31 cellular contexts compared by ENCODE assay signal in the genomic region with DNA sequence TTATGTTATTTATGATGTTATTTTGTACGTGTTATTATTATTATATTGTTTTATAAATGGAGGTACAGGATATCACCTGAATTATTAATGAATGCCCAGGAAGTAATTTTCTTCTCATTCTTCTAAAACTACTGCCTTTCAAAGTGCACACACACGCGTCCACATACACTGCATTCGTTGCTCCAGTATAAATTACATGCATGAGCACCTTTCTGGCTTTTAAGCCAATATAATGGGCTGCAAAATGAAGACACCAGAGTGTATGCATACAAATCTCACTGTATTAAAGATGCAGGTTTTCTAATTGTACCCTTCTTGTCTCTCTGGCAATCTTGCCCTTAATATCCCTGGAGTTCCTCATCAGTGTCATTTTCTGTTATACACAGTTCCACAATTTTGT. TPM values are rescaled to one million over a fixed set of nuclear protein-coding genes. Genes with fewer than 3 reads are reported as not detected.
"Had no signal": no experiment of that assay in that cellular context is flagged by ENCODE, and none has a peak within 500 bp of the region (broad histone marks: within the 10 kb centered on the region; RNA-seq: fewer than 3 reads in every experiment).

No MANE protein-coding gene starts in this region.

- H3K27me3 ChIP-seq: cardiac muscle cell had no signal

- DNase-seq: activated CD4-positive, alpha-beta T cell treated with anti-CD3 and anti-CD28 coated beads, Interleukin-2, amount 10 ng/mL, durations not matched to agents 24 days and 14 days; activated CD4-positive, alpha-beta T cell treated with anti-CD3 and anti-CD28 coated beads, Interleukin-2, amount 50 U/mL, for 4 hours; activated CD8-positive, alpha-beta T cell treated with anti-CD3 and anti-CD28 coated beads for 36 hours; activated effector memory CD4-positive, alpha-beta T cell treated with anti-CD3 and anti-CD28 coated beads, Interleukin-2, amount 50 U/mL, for 16 hours; activated naive CD4-positive, alpha-beta T cell; activated naive CD4-positive, alpha-beta T cell treated with anti-CD3 and anti-CD28 coated beads, Interleukin-2, amount 50 U/mL, for 16 hours; activated naive CD8-positive, alpha-beta T cell treated with anti-CD3 and anti-CD28 coated beads for 36 hours; activated T-cell treated with anti-CD3 and anti-CD28 coated beads, Interleukin-2, amount 50 U/mL, for 1 hour; activated T-cell treated with anti-CD3 and anti-CD28 coated beads, Interleukin-2, amount 50 U/mL, for 72 hours; amniotic stem cell; aorta; Karpas-422; KBM-7; MG63; MV-4-11; NCI-H1092; NCI-H1436 treated with DMSO at 0.1 percent for 48 hours; NCI-H1694 treated with DMSO at 0.1 percent for 48 hours; NCI-H2029; NCI-H345; NCI-H524 treated with DMSO at 0.1 percent for 48 hours; PC-9; Right ventricle myocardium superior had no signal

- H3K4me3 Mint-ChIP-seq: activated CD4-positive, alpha-beta T cell treated with anti-CD3 and anti-CD28 coated beads, Interleukin-2, amount 10 ng/mL, durations not matched to agents 24 days and 14 days; activated CD8-positive, alpha-beta T cell treated with anti-CD3 and anti-CD28 coated beads for 36 hours; activated naive CD8-positive, alpha-beta T cell treated with anti-CD3 and anti-CD28 coated beads for 36 hours; activated T-cell treated with anti-CD3 and anti-CD28 coated beads, Interleukin-2, amount 50 U/mL, for 72 hours; activated T-helper 17 cell treated with anti-CD3 and anti-CD28 coated beads, Interleukin-2, amount 50 U/mL, for 72 hours; central memory CD8-positive, alpha-beta T cell; T-helper 1 cell treated with Interleukin-12 subunit alpha and Interleukin-12 subunit beta and Interleukin-4 antibody, amounts not matched to agents 30 μg/mL and 1 μg/mL, for 36 hours; T-helper 2 cell treated with Interferon-gamma antibody and Interleukin-4, amounts not matched to agents 5 μg/mL and 100 μg/mL, for 36 hours had no signal

- H3K9me3 Mint-ChIP-seq: activated CD4-positive, alpha-beta T cell treated with anti-CD3 and anti-CD28 coated beads, Interleukin-2, amount 10 ng/mL, durations not matched to agents 24 days and 14 days; activated CD8-positive, alpha-beta T cell treated with anti-CD3 and anti-CD28 coated beads for 36 hours; activated T-helper 17 cell treated with anti-CD3 and anti-CD28 coated beads, Interleukin-2, amount 50 U/mL, for 72 hours; central memory CD8-positive, alpha-beta T cell; T-helper 1 cell treated with Interleukin-12 subunit alpha and Interleukin-12 subunit beta and Interleukin-4 antibody, amounts not matched to agents 30 μg/mL and 1 μg/mL, for 36 hours; T-helper 2 cell treated with Interferon-gamma antibody and Interleukin-4, amounts not matched to agents 5 μg/mL and 100 μg/mL, for 36 hours had no signal

- H3K9me3 ChIP-seq: MG63 had no signal

- H3K36me3 ChIP-seq: cardiac muscle cell, MG63 had no signal

- H3K36me3 Mint-ChIP-seq: activated naive CD8-positive, alpha-beta T cell treated with anti-CD3 and anti-CD28 coated beads for 36 hours had no signal

- H3K27ac ChIP-seq: cardiac muscle cell, PC-9 had no signal

- H3K4me3 ChIP-seq: cardiac muscle cell, MG63, PC-9 had no signal

- H3K27ac Mint-ChIP-seq: activated CD4-positive, alpha-beta T cell treated with anti-CD3 and anti-CD28 coated beads, Interleukin-2, amount 10 ng/mL, durations not matched to agents 24 days and 14 days; activated CD8-positive, alpha-beta T cell treated with anti-CD3 and anti-CD28 coated beads for 36 hours; activated naive CD8-positive, alpha-beta T cell treated with anti-CD3 and anti-CD28 coated beads for 36 hours; activated T-cell treated with anti-CD3 and anti-CD28 coated beads, Interleukin-2, amount 50 U/mL, for 72 hours; activated T-helper 17 cell treated with anti-CD3 and anti-CD28 coated beads, Interleukin-2, amount 50 U/mL, for 72 hours; T-helper 1 cell treated with Interleukin-12 subunit alpha and Interleukin-12 subunit beta and Interleukin-4 antibody, amounts not matched to agents 30 μg/mL and 1 μg/mL, for 36 hours; T-helper 2 cell treated with Interferon-gamma antibody and Interleukin-4, amounts not matched to agents 5 μg/mL and 100 μg/mL, for 36 hours had no signal

- H3K4me1 Mint-ChIP-seq: activated CD4-positive, alpha-beta T cell treated with anti-CD3 and anti-CD28 coated beads, Interleukin-2, amount 10 ng/mL, durations not matched to agents 24 days and 14 days; activated naive CD8-positive, alpha-beta T cell treated with anti-CD3 and anti-CD28 coated beads for 36 hours; activated T-helper 17 cell treated with anti-CD3 and anti-CD28 coated beads, Interleukin-2, amount 50 U/mL, for 72 hours; central memory CD8-positive, alpha-beta T cell had no signal

RNA-seq across cellular contexts. Expression of gene RGS4, which starts 6.9 kb away (rescaled TPM):
- total RNA-seq: activated CD4-positive, alpha-beta T cell treated with anti-CD3 and anti-CD28 coated beads, Interleukin-2, amount 10 ng/mL, durations not matched to agents 24 days and 14 days; activated CD8-positive, alpha-beta memory T cell treated with anti-CD3 and anti-CD28 coated beads for 36 hours; activated CD8-positive, alpha-beta T cell treated with anti-CD3 and anti-CD28 coated beads for 36 hours; activated naive CD8-positive, alpha-beta T cell treated with anti-CD3 and anti-CD28 coated beads for 36 hours; activated T-cell treated with anti-CD3 and anti-CD28 coated beads, Interleukin-2, amount 50 U/mL, for 72 hours; activated T-helper 17 cell treated with anti-CD3 and anti-CD28 coated beads, Interleukin-2, amount 50 U/mL, for 72 hours; NCI-H460; OCI-LY7; PC-9 had no signal
